ENCODE assay signal across 8 cellular contexts in the genomic region with DNA sequence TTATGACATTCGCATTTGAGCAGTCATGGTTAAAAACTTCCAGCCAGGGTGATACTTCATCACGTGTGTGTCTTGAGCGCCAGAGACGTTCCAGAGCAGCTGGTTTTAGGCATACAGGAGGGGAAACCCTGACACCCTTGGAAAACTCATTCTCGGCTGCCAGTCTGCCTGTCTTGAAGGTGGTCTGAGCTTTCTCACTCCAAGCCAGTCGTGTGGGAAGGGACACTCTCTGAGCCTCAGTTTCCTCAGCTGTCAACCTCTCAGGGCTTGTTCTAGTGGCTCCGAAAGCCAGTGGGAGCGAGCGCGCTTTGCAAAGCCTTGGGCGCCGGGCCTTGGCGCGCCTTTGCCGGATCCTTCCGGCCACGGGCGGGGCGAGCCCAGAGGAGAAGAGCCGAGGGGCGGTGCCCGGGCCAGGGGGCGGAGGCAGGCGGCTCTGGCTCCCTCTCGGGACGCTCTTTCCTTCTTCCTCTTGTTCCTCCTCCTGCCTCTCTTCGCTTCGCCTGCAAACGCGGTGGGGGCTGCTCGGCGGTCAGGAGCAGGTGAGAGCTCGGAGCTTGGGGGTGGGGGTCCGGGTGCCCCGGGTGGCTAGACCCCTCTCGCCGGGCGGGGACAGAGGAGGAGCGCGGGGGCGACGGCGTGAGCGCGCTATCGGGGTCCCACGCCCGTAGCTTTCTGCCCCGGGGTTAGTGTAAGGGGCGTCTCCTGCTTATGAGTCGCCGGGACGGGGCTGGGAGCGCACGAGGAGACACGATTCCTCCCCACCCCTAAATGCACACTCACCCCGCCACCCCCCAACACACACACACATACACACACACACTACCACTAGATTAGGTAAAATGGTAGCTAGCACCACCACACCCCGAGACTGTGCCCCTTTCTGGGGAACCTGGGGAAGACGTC. TPM values are rescaled to one million over a fixed set of nuclear protein-coding genes. Genes with fewer than 3 reads are reported as not detected.
DNase-seq lines count a peak whose midpoint lies in the region; ATAC-seq and TF ChIP-seq lines count a peak whose summit lies in the region.

A gene (plus strand): TSS at position 467 of the 903 bp plus-strand sequence. CDS start 2,509 bp downstream, outside the sequence.

- no peaks in the 10 kb centered on the region for H3K9me3 Mint-ChIP-seq in chondrocyte (ENCODE audit: low read depth)

- DNase-seq in NCI-H187 (lab: John Stamatoyannopoulos, UW) = peak; percentile 1 to 21
- no peak for DNase-seq in NCI-H187 treated with DMSO at 0.1 percent for 48 hours (lab: John Stamatoyannopoulos, UW)
- DNase-seq in NCI-H345 treated with DMSO at 0.1 percent for 48 hours (lab: John Stamatoyannopoulos, UW; ENCODE audit: unreplicated experiment) = peak; percentile 18
- peak; percentile 64 for DNase-seq in activated CD4-positive, alpha-beta T cell treated with anti-CD3 and anti-CD28 coated beads for 1 hour
- DNase-seq in chondrocyte (ENCODE audit: low spot score) = no peak
- DNase-seq in kidney tubule cell (ENCODE audit: low spot score) = peak; percentile 84
- peak; percentile 49 to 77 (median 66) for DNase-seq in stimulated activated CD4-positive, alpha-beta T cell treated with anti-CD3 and anti-CD28 coated beads, Interleukin-1b, Interleukin-23, amount 100 ng/mL, for 24 hours (ENCODE audit: low read depth in 4 of 4, low spot score in 1 of 4)

- H3K27me3 Mint-ChIP-seq in chondrocyte (ENCODE audit: low read depth) = no peaks in the 10 kb centered on the region

- peaks cover 11% of the 10 kb centered on the region for H3K36me3 Mint-ChIP-seq in chondrocyte (ENCODE audit: low read depth)

- H3K4me3 Mint-ChIP-seq in chondrocyte (ENCODE audit: unreplicated experiment) = peak within 1 kb of the TSS; percentile 83

- H3K27ac Mint-ChIP-seq in chondrocyte (ENCODE audit: unreplicated experiment) = peak within 1 kb of the TSS; percentile 88

- peak; percentile 20 for TF ChIP-seq CTCF in chondrocyte (IDR thresholded peaks at IDR 0.05)

- ATAC-seq in HG02973 (IDR thresholded peaks at IDR 0.05; ENCODE audit: unreplicated experiment) = peak; percentile 81

- peaks cover 51% of the 10 kb centered on the region for H3K4me1 Mint-ChIP-seq in chondrocyte (ENCODE audit: low read depth)

RNA-seq across cellular contexts. Expression of the gene that starts here (rescaled TPM):
- total RNA-seq in chondrocyte = 17.6 to 46.6 TPM (median 43.2 TPM) in 3 replicates

Comparison
In these comparisons a context has a peak if more than half of its experiments do, and no peak if none do; other contexts are left out.
1. DNase-seq: peak in NCI-H187 (2 of 2), NCI-H345 treated with DMSO at 0.1 percent for 48 hours (single experiment), activated CD4-positive, alpha-beta T cell treated with anti-CD3 and anti-CD28 coated beads for 1 hour (single experiment), kidney tubule cell (single experiment) and stimulated activated CD4-positive, alpha-beta T cell treated with anti-CD3 and anti-CD28 coated beads, Interleukin-1b, Interleukin-23, amount 100 ng/mL, for 24 hours (4 of 4); none in NCI-H187 treated with DMSO at 0.1 percent for 48 hours (single experiment) and chondrocyte (single experiment).